ENCODE assay signal across 20 cellular contexts in genomic region chr12:132583311-132583710, GRCh38. TPM values are rescaled to one million over a fixed set of nuclear protein-coding genes. Genes with fewer than 3 reads are reported as not detected.
DNase-seq lines count a peak whose midpoint lies in the region; ATAC-seq lines count a peak whose summit lies in the region.
"Had no signal": no experiment of that assay in that cellular context is flagged by ENCODE, and none has a peak within 500 bp of the region (broad histone marks: within the 10 kb centered on the region; RNA-seq: fewer than 3 reads in every experiment).

No MANE protein-coding gene starts in this region.

- H3K36me3 Mint-ChIP-seq in stimulated activated memory B cell treated with anti-CD40 and anti-IgM and Interleukin-4, amounts not matched to agents 10 μg/mL and 1 μg/mL and 100 μg/mL, for 72 hours: peaks cover 57% of the 10 kb centered on the region

- WGBS in ectodermal cell, 2 experiments: 1% methylated on average over 64 of the region's 64 CpGs
- 75 to 76% methylated on average over 11 to 64 of the region's 64 CpGs for WGBS in aorta, 2 donors

- H3K4me1 Mint-ChIP-seq in stimulated activated memory B cell treated with anti-CD40 and anti-IgM and Interleukin-4, amounts not matched to agents 10 μg/mL and 1 μg/mL and 100 μg/mL, for 72 hours: no peaks in the 10 kb centered on the region
- H3K4me1 Mint-ChIP-seq: CD4-positive, CD25-positive, alpha-beta regulatory T cell had no signal

- DNase-seq in aorta: no peak
- no peak for DNase-seq in T1000 (lab: John Stamatoyannopoulos, UW)
- DNase-seq in UCSD-AML1 (lab: John Stamatoyannopoulos, UW; ENCODE audit: unreplicated experiment): no peak
- DNase-seq: AML-193; Calu3; CD4-positive, CD25-positive, alpha-beta regulatory T cell; KG1; MG63; NCI-H1105; NCI-H1694 treated with DMSO at 0.1 percent for 48 hours; NCI-H446 treated with DMSO at 0.1 percent for 48 hours; NCI-H774; Right ventricle myocardium superior had no signal

- H3K27ac ChIP-seq in HUES48 (ENCODE audit: low read depth, low read length) (no peak overlapping the region), ectodermal cell (ENCODE audit: insufficient read depth, low read depth, low read length, poor library complexity, severe bottlenecking) (no peak overlapping the region), aorta (ENCODE audit: low read depth in 1 of 2, low read length in 2 of 2) (no peak overlapping the region)

- H3K9me3 ChIP-seq in HUES48 (ENCODE audit: control insufficient read depth, insufficient read depth, low read length): no peaks in the 10 kb centered on the region
- H3K9me3 ChIP-seq in ectodermal cell (ENCODE audit: control insufficient read depth, low read length): no peaks in the 10 kb centered on the region
- no peaks in the 10 kb centered on the region for H3K9me3 ChIP-seq in iPS-18c (ENCODE audit: control insufficient read depth, insufficient read depth, low read length)
- no peaks in the 10 kb centered on the region for H3K9me3 ChIP-seq in aorta (ENCODE audit: control insufficient read depth, low read length)
- H3K9me3 ChIP-seq: MG63 had no signal

- intact Hi-C loops in aorta (cut with DNase I): no loop called here

- H3K27me3 ChIP-seq in HUES48 (ENCODE audit: control insufficient read depth, insufficient read depth, low read length): peaks cover 50% of the 10 kb centered on the region
- H3K27me3 ChIP-seq in ectodermal cell (ENCODE audit: control insufficient read depth, insufficient read depth, low read length, poor library complexity, severe bottlenecking): peaks cover 78% of the 10 kb centered on the region
- no peaks in the 10 kb centered on the region for H3K27me3 ChIP-seq in aorta (ENCODE audit: control insufficient read depth in 1 of 2, insufficient read depth in 2 of 2, low read length in 1 of 2)
- H3K27me3 ChIP-seq: MG63 had no signal

- ATAC-seq in stimulated activated memory B cell treated with anti-CD40 and anti-IgM and Interleukin-4, amounts not matched to agents 10 μg/mL and 1 μg/mL and 100 μg/mL, for 72 hours: peak; percentile 70
- ATAC-seq in aorta (ENCODE audit: low FRiP score): no peak
- ATAC-seq: GM12878, Panc1 had no signal

- no peaks in the 10 kb centered on the region for H3K9me3 Mint-ChIP-seq in stimulated activated memory B cell treated with anti-CD40 and anti-IgM and Interleukin-4, amounts not matched to agents 10 μg/mL and 1 μg/mL and 100 μg/mL, for 72 hours
- H3K9me3 Mint-ChIP-seq: CD4-positive, CD25-positive, alpha-beta regulatory T cell had no signal

- H3K27me3 Mint-ChIP-seq in stimulated activated memory B cell treated with anti-CD40 and anti-IgM and Interleukin-4, amounts not matched to agents 10 μg/mL and 1 μg/mL and 100 μg/mL, for 72 hours: no peaks in the 10 kb centered on the region
- H3K27me3 Mint-ChIP-seq: CD4-positive, CD25-positive, alpha-beta regulatory T cell had no signal

- H3K36me3 ChIP-seq in HUES48 (ENCODE audit: control insufficient read depth, insufficient read depth, low read length): peaks cover 2% of the 10 kb centered on the region
- no peaks in the 10 kb centered on the region for H3K36me3 ChIP-seq in ectodermal cell (ENCODE audit: control insufficient read depth, insufficient read depth, low read length)
- H3K36me3 ChIP-seq in aorta (ENCODE audit: control insufficient read depth in 1 of 2, insufficient read depth in 2 of 2, low read length in 1 of 2): no peaks in the 10 kb centered on the region

- H3K4me3 ChIP-seq in HUES48 (ENCODE audit: low read depth, low read length) (peak overlapping the region; percentile 60; the same call in 1 of the 2 replicates), ectodermal cell (ENCODE audit: insufficient read depth, low read depth, low read length) (peak overlapping the region; percentile 22), iPS-18c (ENCODE audit: insufficient read depth, low read depth, low read length) (peak overlapping the region; percentile 34; the same call in 1 of the 2 replicates), aorta (ENCODE audit: low read length in 2 of 2) (no peak overlapping the region)
- H3K4me3 ChIP-seq: GM12878, MG63 had no signal

- peaks cover 6% of the 10 kb centered on the region; the same call in 1 of the 2 replicates for H3K4me1 ChIP-seq in HUES48 (ENCODE audit: control insufficient read depth, insufficient read depth, low read length)
- peaks cover 13% of the 10 kb centered on the region for H3K4me1 ChIP-seq in ectodermal cell (ENCODE audit: control insufficient read depth, insufficient read depth, low read length)
- H3K4me1 ChIP-seq in aorta (ENCODE audit: control insufficient read depth in 1 of 2, insufficient read depth in 2 of 2, low read length in 2 of 2): no peaks in the 10 kb centered on the region

- no peak overlapping the region for H3K9ac ChIP-seq in HUES48 (ENCODE audit: low read depth, low read length)

- no peak overlapping the region for H3K4me3 Mint-ChIP-seq in stimulated activated memory B cell treated with anti-CD40 and anti-IgM and Interleukin-4, amounts not matched to agents 10 μg/mL and 1 μg/mL and 100 μg/mL, for 72 hours
- H3K4me3 Mint-ChIP-seq: CD4-positive, CD25-positive, alpha-beta regulatory T cell had no signal

- no peak overlapping the region for H3K27ac Mint-ChIP-seq in stimulated activated memory B cell treated with anti-CD40 and anti-IgM and Interleukin-4, amounts not matched to agents 10 μg/mL and 1 μg/mL and 100 μg/mL, for 72 hours
- H3K27ac Mint-ChIP-seq: CD4-positive, CD25-positive, alpha-beta regulatory T cell had no signal

RNA-seq across cellular contexts. Expression of gene LRCOL1, which starts 27.1 kb away (rescaled TPM):
- polyA plus RNA-seq in ectodermal cell (2013, experiment 1 of 4): 0.46 TPM
- 0.32 TPM for polyA plus RNA-seq in ectodermal cell (2013, experiment 2 of 4)
- polyA plus RNA-seq in ectodermal cell (2013, experiment 3 of 4): 0.59 TPM
- polyA plus RNA-seq in ectodermal cell (2013, experiment 4 of 4): not detected
- 1 to 10 TPM in 1 of 2 donors, not detected in 1; 1.2 TPM for total RNA-seq in aorta
- under 1 TPM in 1 of 2 donors, not detected in 1; 0.59 TPM for polyA plus RNA-seq in aorta
- total RNA-seq: Calu3; CD4-positive, CD25-positive, alpha-beta regulatory T cell; G401; GM12878; Right ventricle myocardium superior had no signal
- polyA plus RNA-seq: CD4-positive, CD25-positive, alpha-beta regulatory T cell; GM12878 had no signal

RNA-seq across cellular contexts. Expression of gene P2RX2, which starts 35.3 kb away (rescaled TPM):
- polyA plus RNA-seq in ectodermal cell (2013, experiment 1 of 4): not detected
- 0.28 TPM for polyA plus RNA-seq in ectodermal cell (2013, experiment 2 of 4)
- 0.37 TPM for polyA plus RNA-seq in ectodermal cell (2013, experiment 3 of 4)
- polyA plus RNA-seq in ectodermal cell (2013, experiment 4 of 4): 0.32 TPM
- under 1 TPM in 1 of 2 donors, not detected in 1; 0.27 TPM for total RNA-seq in aorta
- polyA plus RNA-seq in aorta: not detected
- total RNA-seq: Calu3; CD4-positive, CD25-positive, alpha-beta regulatory T cell; GM12878; Right ventricle myocardium superior had no signal
- polyA plus RNA-seq: CD4-positive, CD25-positive, alpha-beta regulatory T cell; GM12878 had no signal

Comparison
In these comparisons a context has a peak if more than half of its experiments do, and no peak if none do; other contexts are left out.
1. H3K4me3 ChIP-seq: peak in HUES48 (single experiment), ectodermal cell (single experiment) and iPS-18c (single experiment); none in aorta (0 of 2).